17 cellular contexts compared by ENCODE assay signal in the genomic region with DNA sequence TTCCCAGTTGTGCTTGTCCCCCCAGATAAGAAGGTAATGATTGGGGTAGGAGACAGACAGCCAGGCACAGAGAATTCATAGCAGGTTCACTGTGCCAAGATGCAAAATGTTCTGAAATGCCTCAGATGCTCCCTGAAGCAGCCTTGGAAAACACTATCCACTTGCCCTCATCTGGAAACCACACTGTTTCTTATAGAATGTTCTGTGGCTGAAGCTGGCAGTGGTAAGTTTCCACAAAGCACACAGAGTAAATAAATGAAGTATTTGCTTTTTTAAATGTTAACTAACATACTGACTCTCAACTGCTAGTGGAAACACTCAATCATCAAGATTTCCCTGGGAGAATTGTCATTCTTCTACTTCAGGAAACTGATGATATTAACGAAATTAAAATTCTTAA.
"Had no signal": no experiment of that assay in that cellular context is flagged by ENCODE, and none has a peak within 500 bp of the region (broad histone marks: within the 10 kb centered on the region; RNA-seq: fewer than 3 reads in every experiment).

No MANE protein-coding gene starts in this region.

- DNase-seq: colonic mucosa; effector CD8-positive, alpha-beta T cell; endodermal cell; foreskin keratinocyte; heart left ventricle; kidney; mesendoderm; midbrain; naive thymus-derived CD8-positive, alpha-beta T cell; nephron progenitor cell; nucleus accumbens; stimulated activated CD4-positive, alpha-beta T cell treated with anti-CD3 and anti-CD28 coated beads, Interleukin-12 subunit alpha, Interleukin-12 subunit beta, amount 100 ng/mL, for 4 hours; stimulated activated CD4-positive, alpha-beta T cell treated with anti-CD3 and anti-CD28 coated beads, Interleukin-1b, Interleukin-23, amount 100 ng/mL, for 48 hours; stimulated activated CD4-positive, alpha-beta T cell treated with anti-CD3 and anti-CD28 coated beads, Interleukin-4, amount 100 ng/mL, for 1 hour; stimulated activated CD8-positive, alpha-beta memory T cell treated with anti-CD3 and anti-CD28 coated beads, Interleukin-4, amount 100 ng/mL, for 48 hours; stimulated activated naive CD8-positive, alpha-beta T cell treated with anti-CD3 and anti-CD28 coated beads, Interleukin-15, Interleukin-2, amounts not matched to agents 100 U/mL and 50 U/mL, for 24 hours; upper lobe of left lung had no signal
